In the genomic region with DNA sequence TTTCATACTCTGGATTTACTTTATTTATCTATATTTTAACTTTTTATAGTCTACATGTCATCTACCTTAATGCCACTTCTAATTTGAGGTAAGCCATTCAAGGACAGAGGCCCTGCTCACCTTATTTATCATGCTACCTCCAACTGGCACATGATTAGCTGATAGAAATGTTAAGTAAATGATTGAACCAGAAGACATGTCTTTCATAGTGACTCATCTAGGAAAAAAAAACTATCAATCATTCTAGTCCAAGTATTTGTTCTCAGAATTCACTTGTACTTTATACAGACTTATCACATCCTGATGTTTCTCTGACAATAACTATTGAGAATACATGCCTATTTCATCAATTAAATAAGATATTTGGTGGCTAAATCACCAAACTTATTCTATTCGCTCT, we compare ENCODE assay signal across 22 cellular contexts.
DNase-seq lines count a peak whose midpoint lies in the region; ATAC-seq, FAIRE-seq and TF ChIP-seq lines count a peak whose summit lies in the region.
"Had no signal": no experiment of that assay in that cellular context is flagged by ENCODE, and none has a peak within 500 bp of the region (broad histone marks: within the 10 kb centered on the region; RNA-seq: fewer than 3 reads in every experiment).

No MANE protein-coding gene starts in this region.

- no peaks in the 10 kb centered on the region for H3K36me3 Mint-ChIP-seq in activated CD8-positive, alpha-beta T cell treated with anti-CD3 and anti-CD28 coated beads, Interleukin-2, amount 10 ng/mL, durations not matched to agents 7 days and 5 days (ENCODE audit: low read depth)
- H3K36me3 Mint-ChIP-seq: CD14-positive monocyte; CD4-positive, alpha-beta memory T cell had no signal

- POLR2A ChIA-PET in activated CD8-positive, alpha-beta T cell treated with anti-CD3 and anti-CD28 coated beads, Interleukin-2, amount 10 ng/mL, durations not matched to agents 7 days and 5 days (lab: Charles Lee) = no interaction called here

- H3K4me3 Mint-ChIP-seq in activated CD8-positive, alpha-beta T cell treated with anti-CD3 and anti-CD28 coated beads, Interleukin-2, amount 10 ng/mL, durations not matched to agents 7 days and 5 days = no peak overlapping the region
- H3K4me3 Mint-ChIP-seq: CD14-positive monocyte, GM23338 had no signal

- ATAC-seq in activated CD8-positive, alpha-beta T cell treated with anti-CD3 and anti-CD28 coated beads, Interleukin-2, amount 10 ng/mL, durations not matched to agents 7 days and 5 days = no peak
- ATAC-seq: A549, GM23338 had no signal

- peak; percentile 69 for DNase-seq in ACHN
- DNase-seq in epithelial cell of proximal tubule (ENCODE audit: low read depth) = peak; percentile 80
- DNase-seq in kidney glomerular epithelial cell (lab: John Stamatoyannopoulos, UW) = peak; percentile 64
- DNase-seq in small intestine = peak; percentile 26
- DNase-seq in COR-L47 (lab: John Stamatoyannopoulos, UW) = no peak
- DNase-seq in activated CD8-positive, alpha-beta T cell treated with anti-CD3 and anti-CD28 coated beads, Interleukin-2, amount 10 ng/mL, durations not matched to agents 7 days and 5 days = no peak
- no peak for DNase-seq in GM13977 (ENCODE audit: low spot score)
- DNase-seq: CD4-positive, alpha-beta memory T cell; DMS 273 treated with DMSO at 0.1 percent for 48 hours; DMS53; DND-41; EL; HCEC 1CT had no signal

- H3K4me1 ChIP-seq in small intestine (ENCODE audit: control insufficient read depth in 2 of 2, insufficient read depth in 1 of 2, low read depth in 1 of 2, low read length in 1 of 2) = no peaks in the 10 kb centered on the region
- H3K4me1 ChIP-seq: A549 had no signal

- H3K27me3 ChIP-seq in small intestine (ENCODE audit: control insufficient read depth in 2 of 2, insufficient read depth in 2 of 2, low read length in 2 of 2) = no peaks in the 10 kb centered on the region
- H3K27me3 ChIP-seq: BLaER1 had no signal

- in situ Hi-C loops in ACHN (cut with HindIII; ENCODE audit: low pct_ligation_motif_present, low pct_unique_long_range_greater_than_20kb, low sequenced_read_pairs) = no loop called here
- in situ Hi-C loops in GM13977 (cut with MboI; ENCODE audit: low pct_unique_long_range_greater_than_20kb, low sequenced_read_pairs, unreplicated experiment) = no loop called here

- H3K27me3 Mint-ChIP-seq in activated CD8-positive, alpha-beta T cell treated with anti-CD3 and anti-CD28 coated beads, Interleukin-2, amount 10 ng/mL, durations not matched to agents 7 days and 5 days (ENCODE audit: low read depth) = no peaks in the 10 kb centered on the region
- H3K27me3 Mint-ChIP-seq: CD4-positive, alpha-beta memory T cell had no signal

- H3K9me3 ChIP-seq in small intestine (ENCODE audit: control insufficient read depth, low read depth) = no peaks in the 10 kb centered on the region
- H3K9me3 ChIP-seq: A549 had no signal

- WGBS in small intestine, 3 donors = 73 to 92% (median 91%) methylated on average over 1 of the region's 1 CpG

- FAIRE-seq in small intestine (lab: Jason Lieb, UNC) = no peak
- FAIRE-seq: A549, G401.6, GM12891, GM18507, H54 had no signal

- no peaks in the 10 kb centered on the region for H3K36me3 ChIP-seq in small intestine (ENCODE audit: control insufficient read depth in 2 of 2, insufficient read depth in 2 of 2, low read length in 2 of 2)
- H3K36me3 ChIP-seq: BLaER1 had no signal

- H3K27ac ChIP-seq in small intestine (ENCODE audit: low read depth in 1 of 2, low read length in 1 of 2) = no peak overlapping the region
- H3K27ac ChIP-seq: 22Rv1, A549, BLaER1 had no signal

- H3K4me3 ChIP-seq in epithelial cell of proximal tubule (ENCODE audit: low read depth, low read length) = no peak overlapping the region
- H3K4me3 ChIP-seq in small intestine (ENCODE audit: low read depth in 1 of 2, low read length in 2 of 2) = no peak overlapping the region
- H3K4me3 ChIP-seq: A549, BLaER1, GM23338 had no signal

- no peaks in the 10 kb centered on the region for H3K9me3 Mint-ChIP-seq in activated CD8-positive, alpha-beta T cell treated with anti-CD3 and anti-CD28 coated beads, Interleukin-2, amount 10 ng/mL, durations not matched to agents 7 days and 5 days (ENCODE audit: insufficient read depth)
- H3K9me3 Mint-ChIP-seq: GM23338 had no signal

- TF ChIP-seq CTCF in epithelial cell of proximal tubule (conservative IDR thresholded peaks at IDR 0.05; ENCODE audit: low read depth, low read length) = no peak
- TF ChIP-seq CTCF in GM13977 (IDR thresholded peaks at IDR 0.05; ENCODE audit: extremely low read depth, insufficient read depth, missing control alignments) = no peak

- no peak overlapping the region for H3K27ac Mint-ChIP-seq in activated CD8-positive, alpha-beta T cell treated with anti-CD3 and anti-CD28 coated beads, Interleukin-2, amount 10 ng/mL, durations not matched to agents 7 days and 5 days
- H3K27ac Mint-ChIP-seq: CD14-positive monocyte; CD4-positive, alpha-beta memory T cell; GM23338 had no signal

- H3K4me1 Mint-ChIP-seq in activated CD8-positive, alpha-beta T cell treated with anti-CD3 and anti-CD28 coated beads, Interleukin-2, amount 10 ng/mL, durations not matched to agents 7 days and 5 days (ENCODE audit: low read depth) = no peaks in the 10 kb centered on the region
- H3K4me1 Mint-ChIP-seq: CD14-positive monocyte; CD4-positive, alpha-beta memory T cell had no signal

- CTCF ChIA-PET in activated CD8-positive, alpha-beta T cell treated with anti-CD3 and anti-CD28 coated beads, Interleukin-2, amount 10 ng/mL, durations not matched to agents 7 days and 5 days (lab: Charles Lee) = no interaction called here

Comparison
In these comparisons a context has a peak if more than half of its experiments do, and no peak if none do; other contexts are left out.
1. DNase-seq: peak in ACHN (single experiment), epithelial cell of proximal tubule (single experiment), kidney glomerular epithelial cell (single experiment) and small intestine (single experiment); none in COR-L47 (single experiment), activated CD8-positive, alpha-beta T cell treated with anti-CD3 and anti-CD28 coated beads, Interleukin-2, amount 10 ng/mL, durations not matched to agents 7 days and 5 days (single experiment) and GM13977 (single experiment).